Comparison of ENCODE assay signal across 1 cellular context in genomic region chr6:161271343-161272019, GRCh38.
TF ChIP-seq lines count a peak whose summit lies in the region.

No MANE protein-coding gene starts in this region.

TF ChIP-seq in GM23338, 12 proteins besides CTCF, POLR2A, EP300 and RAD21 (continued from another document):
- TF ChIP-seq ZNF462 (CRISPR knock-in tag; IDR thresholded peaks at IDR 0.05), result no peak
- no peak for TF ChIP-seq ZNF114 (CRISPR knock-in tag; IDR thresholded peaks at IDR 0.05)
- TF ChIP-seq ZNF331 (CRISPR knock-in tag; IDR thresholded peaks at IDR 0.05; ENCODE audit: low read depth), result no peak
- no peak for TF ChIP-seq POLR2AphosphoS5 (IDR thresholded peaks at IDR 0.05; ENCODE audit: low read depth)
- no peak for TF ChIP-seq STAT1 (IDR thresholded peaks at IDR 0.05; ENCODE audit: unreplicated experiment)
- TF ChIP-seq EZH2phosphoT487 (IDR thresholded peaks at IDR 0.05; ENCODE audit: unreplicated experiment), result no peak
- TF ChIP-seq NANOG (IDR thresholded peaks at IDR 0.05; ENCODE audit: borderline replicate concordance), result no peak
